Comparison of ENCODE assay signal across 39 cellular contexts in the genomic region with DNA sequence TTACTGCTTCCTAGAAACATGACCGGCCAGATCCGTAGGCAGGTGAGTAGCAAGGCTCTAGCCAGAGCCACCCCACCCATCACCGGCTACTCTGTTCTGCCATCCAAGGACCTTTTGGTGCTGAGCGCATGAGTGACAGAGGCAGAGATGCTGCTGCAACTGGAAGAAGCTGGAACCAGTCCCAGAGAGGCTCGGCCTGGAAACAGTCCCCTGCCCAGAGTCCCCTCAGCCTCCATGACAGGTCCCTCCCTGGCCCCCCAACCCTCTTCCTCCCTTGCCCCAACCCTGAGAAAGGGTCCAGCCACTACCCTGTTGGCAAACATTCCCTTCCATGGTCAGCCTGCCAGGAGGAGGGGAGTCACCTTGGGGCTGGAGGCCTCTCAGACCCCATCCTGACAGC. TPM values are rescaled to one million over a fixed set of nuclear protein-coding genes. Genes with fewer than 3 reads are reported as not detected.
"Had no signal": no experiment of that assay in that cellular context is flagged by ENCODE, and none has a peak within 500 bp of the region (broad histone marks: within the 10 kb centered on the region; RNA-seq: fewer than 3 reads in every experiment).

No MANE protein-coding gene starts in this region.

- H3K36me3 ChIP-seq: MG63 had no signal

- H3K27ac ChIP-seq: KMS-11 had no signal

- H3K9me3 ChIP-seq: MG63 had no signal

- DNase-seq: Karpas-422, Kasumi-1, KBM-7, KG1, MG63, MM.1S, MV-4-11, NCI-H1048, NCI-H1092, NCI-H1092 treated with DMSO at 0.1 percent for 48 hours, NCI-H1105, NCI-H1105 treated with DMSO at 0.1 percent for 48 hours, NCI-H1417, NCI-H1417 treated with DMSO at 0.1 percent for 48 hours, NCI-H1436, NCI-H1436 treated with DMSO at 0.1 percent for 48 hours, NCI-H146, NCI-H1694, NCI-H1694 treated with DMSO at 0.1 percent for 48 hours, NCI-H187, NCI-H187 treated with DMSO at 0.1 percent for 48 hours, NCI-H1930, NCI-H2029, NCI-H2029 treated with DMSO at 0.1 percent for 48 hours, NCI-H2081, NCI-H2081 treated with DMSO at 0.1 percent for 48 hours, NCI-H2107, NCI-H2171, NCI-H2171 treated with DMSO at 0.1 percent for 48 hours, NCI-H2227 treated with DMSO at 0.1 percent for 48 hours, NCI-H226, NCI-H345, NCI-H446, NCI-H446 treated with DMSO at 0.1 percent for 48 hours had no signal

- H3K4me3 ChIP-seq: MG63 had no signal

RNA-seq across cellular contexts. Expression of a gene that starts 31.9 kb away (rescaled TPM):
- total RNA-seq: LHCN-M2, M059J, MCF 10A, NCI-H460 had no signal

RNA-seq across cellular contexts. Expression of a gene that starts 56.7 kb away (rescaled TPM):
- total RNA-seq: LHCN-M2, M059J, MCF 10A, NCI-H460 had no signal

RNA-seq across cellular contexts. Expression of a gene that starts 57.6 kb away (rescaled TPM):
- total RNA-seq: LHCN-M2, M059J, MCF 10A, NCI-H460 had no signal
